Comparison of ENCODE assay signal across 8 cellular contexts in genomic region chr12:121590476-121591143, GRCh38. TPM values are rescaled to one million over a fixed set of nuclear protein-coding genes. Genes with fewer than 3 reads are reported as not detected.
DNase-seq lines count a peak whose midpoint lies in the region; ATAC-seq, FAIRE-seq and TF ChIP-seq lines count a peak whose summit lies in the region.

No MANE protein-coding gene starts in this region.

- H3K4me3 ChIP-seq in CD4-positive, CD25-positive, alpha-beta regulatory T cell (ENCODE audit: low read depth, low read length): peak overlapping the region; percentile 88
- no peak overlapping the region for H3K4me3 ChIP-seq in RWPE2 (ENCODE audit: severe bottlenecking)
- H3K4me3 ChIP-seq in iPS-18a (ENCODE audit: low read length): peak overlapping the region; percentile 55

- H3K9me3 Mint-ChIP-seq in CD4-positive, CD25-positive, alpha-beta regulatory T cell: peaks cover 0 to 2% (median 0%) of the 10 kb centered on the region in 7 donors
- no peaks in the 10 kb centered on the region for H3K9me3 Mint-ChIP-seq in activated naive CD8-positive, alpha-beta T cell treated with anti-CD3 and anti-CD28 coated beads for 36 hours

- peaks cover 41% of the 10 kb centered on the region for H3K4me1 ChIP-seq in CD4-positive, CD25-positive, alpha-beta regulatory T cell (ENCODE audit: control insufficient read depth, insufficient read depth, low read length, poor library complexity, severe bottlenecking)
- no peaks in the 10 kb centered on the region for H3K4me1 ChIP-seq in RWPE2 (ENCODE audit: insufficient read depth, poor library complexity, severe bottlenecking)
- peaks cover 9% of the 10 kb centered on the region for H3K4me1 ChIP-seq in iPS-18a (ENCODE audit: control insufficient read depth, low read depth, low read length)

- peak overlapping the region; percentile 92 to 93 (median 92) for H3K4me3 Mint-ChIP-seq in CD4-positive, CD25-positive, alpha-beta regulatory T cell
- peak overlapping the region; percentile 83 for H3K4me3 Mint-ChIP-seq in activated naive CD8-positive, alpha-beta T cell treated with anti-CD3 and anti-CD28 coated beads for 36 hours

- no peaks in the 10 kb centered on the region for H3K27me3 ChIP-seq in CD4-positive, CD25-positive, alpha-beta regulatory T cell (ENCODE audit: control insufficient read depth, insufficient read depth, low read length)
- H3K27me3 ChIP-seq in RWPE2 (ENCODE audit: insufficient read depth, poor library complexity, severe bottlenecking) (no peaks in the 10 kb centered on the region), iPS-18a (ENCODE audit: control insufficient read depth, insufficient read depth, low read length) (no peaks in the 10 kb centered on the region)

- DNase-seq in CD4-positive, CD25-positive, alpha-beta regulatory T cell: peak; percentile 55 to 91 (median 86)
- no peak for DNase-seq in H54 (ENCODE audit: insufficient read length, low spot score)
- no peak for DNase-seq in RWPE2 (ENCODE audit: low spot score)
- peak; percentile 74 for DNase-seq in activated naive CD8-positive, alpha-beta T cell treated with anti-CD3 and anti-CD28 coated beads for 36 hours
- DNase-seq in stimulated activated CD4-positive, alpha-beta T cell treated with anti-CD3 and anti-CD28 coated beads, TNF-alpha, amount 100 ng/mL, for 48 hours (ENCODE audit: low read depth in 3 of 3): peak in 2 of 3 donors; percentile 44 to 48
- no peak for DNase-seq in AML-193 (lab: John Stamatoyannopoulos, UW)

- peak overlapping the region; percentile 98 for H3K27ac ChIP-seq in CD4-positive, CD25-positive, alpha-beta regulatory T cell (ENCODE audit: insufficient read depth, low read length, poor library complexity, severe bottlenecking)
- H3K27ac ChIP-seq in RWPE2 (ENCODE audit: poor library complexity, severe bottlenecking) (peak overlapping the region; percentile 21), iPS-18a (ENCODE audit: low read length) (peak overlapping the region; percentile 74)

- TF ChIP-seq CTCF in RWPE2 (IDR thresholded peaks at IDR 0.05; ENCODE audit: poor library complexity, severe bottlenecking): no peak

- TF ChIP-seq POLR2A in H54 (IDR thresholded peaks at IDR 0.05; ENCODE audit: low read depth, low read length): no peak

- peaks cover 7% of the 10 kb centered on the region for H3K36me3 Mint-ChIP-seq in CD4-positive, CD25-positive, alpha-beta regulatory T cell
- H3K36me3 Mint-ChIP-seq in activated naive CD8-positive, alpha-beta T cell treated with anti-CD3 and anti-CD28 coated beads for 36 hours: no peaks in the 10 kb centered on the region

- H3K36me3 ChIP-seq in CD4-positive, CD25-positive, alpha-beta regulatory T cell (ENCODE audit: control insufficient read depth, insufficient read depth, low read length): no peaks in the 10 kb centered on the region
- H3K36me3 ChIP-seq in RWPE2 (ENCODE audit: low read depth) (no peaks in the 10 kb centered on the region), iPS-18a (ENCODE audit: control insufficient read depth, low read depth, low read length) (peaks cover 6% of the 10 kb centered on the region)

- H3K27ac Mint-ChIP-seq in CD4-positive, CD25-positive, alpha-beta regulatory T cell: peak overlapping the region; percentile 100
- peak overlapping the region; percentile 97 for H3K27ac Mint-ChIP-seq in activated naive CD8-positive, alpha-beta T cell treated with anti-CD3 and anti-CD28 coated beads for 36 hours

- peak; percentile 23 for FAIRE-seq in H54 (lab: Jason Lieb, UNC)

- H3K9ac ChIP-seq in iPS-18a (ENCODE audit: low read length): peak overlapping the region; percentile 73

- H3K9me3 ChIP-seq in CD4-positive, CD25-positive, alpha-beta regulatory T cell (ENCODE audit: control insufficient read depth in 2 of 2, low read length in 2 of 2): no peaks in the 10 kb centered on the region
- H3K9me3 ChIP-seq in RWPE2 (ENCODE audit: severe bottlenecking): no peaks in the 10 kb centered on the region
- no peaks in the 10 kb centered on the region for H3K9me3 ChIP-seq in iPS-18a (ENCODE audit: control insufficient read depth, low read depth, low read length)

- peaks cover 18% of the 10 kb centered on the region for H3K27me3 Mint-ChIP-seq in CD4-positive, CD25-positive, alpha-beta regulatory T cell
- no peaks in the 10 kb centered on the region for H3K27me3 Mint-ChIP-seq in activated naive CD8-positive, alpha-beta T cell treated with anti-CD3 and anti-CD28 coated beads for 36 hours

- ATAC-seq in CD4-positive, CD25-positive, alpha-beta regulatory T cell (ENCODE audit: low read depth in 2 of 2): peak; percentile 79
- ATAC-seq in RWPE2 (ENCODE audit: low read depth) (peak; percentile 58; the same call in 2 of the 3 replicates), HG03045 (IDR thresholded peaks at IDR 0.05; ENCODE audit: unreplicated experiment) (no peak)

- H3K4me1 Mint-ChIP-seq in CD4-positive, CD25-positive, alpha-beta regulatory T cell: peaks cover 11 to 49% (median 34%) of the 10 kb centered on the region in 4 donors
- peaks cover 24% of the 10 kb centered on the region for H3K4me1 Mint-ChIP-seq in activated naive CD8-positive, alpha-beta T cell treated with anti-CD3 and anti-CD28 coated beads for 36 hours

RNA-seq across cellular contexts. Expression of gene KDM2B, which starts 9.8 kb away (rescaled TPM):
- total RNA-seq in CD4-positive, CD25-positive, alpha-beta regulatory T cell: 128 TPM
- 10 to 100 TPM in 3 of 4 donors, 1 to 10 TPM in 1; 9.4 to 12.2 (median 11.0) TPM for polyA plus RNA-seq in CD4-positive, CD25-positive, alpha-beta regulatory T cell
- total RNA-seq in activated naive CD8-positive, alpha-beta T cell treated with anti-CD3 and anti-CD28 coated beads for 36 hours: 10 to 100 TPM; 55.3 to 57.3 TPM

RNA-seq across cellular contexts. Expression of gene ORAI1, which starts 35.7 kb away (rescaled TPM):
- 53.5 TPM for total RNA-seq in CD4-positive, CD25-positive, alpha-beta regulatory T cell
- polyA plus RNA-seq in CD4-positive, CD25-positive, alpha-beta regulatory T cell: 100 to 1,000 TPM; 142 to 181 (median 173) TPM
- 10 to 100 TPM; 44.0 to 44.4 TPM for total RNA-seq in activated naive CD8-positive, alpha-beta T cell treated with anti-CD3 and anti-CD28 coated beads for 36 hours

Comparison
In these comparisons a context has a peak if more than half of its experiments do, and no peak if none do; other contexts are left out.
1. DNase-seq: peak in CD4-positive, CD25-positive, alpha-beta regulatory T cell (3 of 3), activated naive CD8-positive, alpha-beta T cell treated with anti-CD3 and anti-CD28 coated beads for 36 hours (single experiment) and stimulated activated CD4-positive, alpha-beta T cell treated with anti-CD3 and anti-CD28 coated beads, TNF-alpha, amount 100 ng/mL, for 48 hours (2 of 3); none in H54 (single experiment), RWPE2 (single experiment) and AML-193 (0 of 2).
2. H3K27ac ChIP-seq: peak in every context shown above with its lines; median percentile 98 in CD4-positive, CD25-positive, alpha-beta regulatory T cell; 74 in iPS-18a; 21 in RWPE2.